22 cellular contexts compared by ENCODE assay signal in genomic region chr12:75894965-75895754, GRCh38.
DNase-seq lines count a peak whose midpoint lies in the region; ATAC-seq, FAIRE-seq and TF ChIP-seq lines count a peak whose summit lies in the region.
"Had no signal": no experiment of that assay in that cellular context is flagged by ENCODE, and none has a peak within 500 bp of the region (broad histone marks: within the 10 kb centered on the region; RNA-seq: fewer than 3 reads in every experiment).

No MANE protein-coding gene starts in this region.

- in situ Hi-C loops in Caki2 (cut with HindIII; ENCODE audit: low pct_unique_long_range_greater_than_20kb, low sequenced_read_pairs), result no loop called here
- in situ Hi-C loops in Panc1 (cut with HindIII; ENCODE audit: low pct_unique_long_range_greater_than_20kb, low sequenced_read_pairs), result no loop called here

- POLR2A ChIA-PET in HCT116 (lab: Charles Lee) (interaction anchor here (0.6 to 1.7 kb wide), 10 partner anchors 9 to 133 kb away, joined by 3 to 6 read pairs (median 3); no protein-coding TSS in a partner anchor), Panc1 (lab: Charles Lee) (no interaction called here), endothelial cell of umbilical vein (lab: Charles Lee) (no interaction called here)
- POLR2A ChIA-PET in CD4-positive, alpha-beta memory T cell (lab: Charles Lee; ENCODE audit: partially characterized antibody), result no interaction called here

- TF ChIP-seq POLR2A in HCT116 (IDR thresholded peaks at IDR 0.05; ENCODE audit: borderline replicate concordance, extremely low read depth, insufficient read depth, insufficient read length) (no peak), endothelial cell of umbilical vein (IDR thresholded peaks at IDR 0.05; ENCODE audit: low read depth, low read length) (no peak), Peyer's patch (IDR thresholded peaks at IDR 0.05) (no peak)

- H3K4me1 Mint-ChIP-seq in CD4-positive, alpha-beta memory T cell, result no peaks in the 10 kb centered on the region
- H3K4me1 Mint-ChIP-seq in activated naive CD8-positive, alpha-beta T cell treated with anti-CD3 and anti-CD28 coated beads for 36 hours, result peaks cover 6% of the 10 kb centered on the region
- H3K4me1 Mint-ChIP-seq: B cell; CD8-positive, alpha-beta memory T cell; IgD-negative memory B cell had no signal

- H3K9ac ChIP-seq in HCT116 (ENCODE audit: low read length), result peak overlapping the region; percentile 62
- no peak overlapping the region for H3K9ac ChIP-seq in endothelial cell of umbilical vein (replicated peaks; ENCODE audit: extremely low read depth, insufficient read depth, low read length)
- H3K9ac ChIP-seq: BLaER1 treated with 17β-estradiol and CSF1 and Interleukin-3, amounts not matched to agents 10 nM and 100 nM had no signal

- peak; percentile 6; the same call in 1 of the 2 replicates for TF ChIP-seq RAD21 in HCT116 (IDR thresholded peaks at IDR 0.05; ENCODE audit: low read depth)

- no peaks in the 10 kb centered on the region for H3K9me1 ChIP-seq in endothelial cell of umbilical vein (replicated peaks; ENCODE audit: control insufficient read depth, extremely low read depth, insufficient read depth, low read length)

- BruUV-seq in HCT116 (replicated peaks; lab: Mats Ljungman, UMichigan) (no TSS peak), Panc1 (replicated peaks; lab: Mats Ljungman, UMichigan) (no TSS peak), endothelial cell of umbilical vein (replicated peaks; lab: Mats Ljungman, UMichigan) (no TSS peak)

- H2AFZ ChIP-seq in HCT116 (ENCODE audit: low read depth, low read length, poor library complexity, severe bottlenecking) (no peak overlapping the region), endothelial cell of umbilical vein (ENCODE audit: low read depth, low read length) (no peak overlapping the region)
- H2AFZ ChIP-seq: GM23338 had no signal

- H3K9me3 ChIP-seq in HCT116 (ENCODE audit: control insufficient read depth in 1 of 2, insufficient read depth in 1 of 2, low read depth in 1 of 2, low read length in 2 of 2) (no peaks in the 10 kb centered on the region), Panc1 (ENCODE audit: control insufficient read depth, insufficient read depth, low read depth, low read length) (peaks cover 37% of the 10 kb centered on the region; the same call in 1 of the 2 replicates), endothelial cell of umbilical vein (replicated peaks; ENCODE audit: control insufficient read depth, insufficient read depth, low read length) (no peaks in the 10 kb centered on the region), Peyer's patch (no peaks in the 10 kb centered on the region)
- H3K9me3 ChIP-seq in CD4-positive, alpha-beta memory T cell (ENCODE audit: control insufficient read depth in 1 of 2, low read length in 2 of 2), result no peaks in the 10 kb centered on the region

- no peaks in the 10 kb centered on the region for H3K36me3 Mint-ChIP-seq in CD4-positive, alpha-beta memory T cell
- no peaks in the 10 kb centered on the region for H3K36me3 Mint-ChIP-seq in activated naive CD8-positive, alpha-beta T cell treated with anti-CD3 and anti-CD28 coated beads for 36 hours
- H3K36me3 Mint-ChIP-seq: CD8-positive, alpha-beta memory T cell; IgD-negative memory B cell had no signal

- H3K4me1 ChIP-seq in HCT116 (ENCODE audit: control insufficient read depth in 1 of 2, insufficient read depth in 2 of 2, low read length in 2 of 2), result peaks cover 66 to 81% of the 10 kb centered on the region in 2 experiments
- peaks cover 21% of the 10 kb centered on the region for H3K4me1 ChIP-seq in Panc1 (ENCODE audit: control insufficient read depth, insufficient read depth, low read length)
- peaks cover 7% of the 10 kb centered on the region for H3K4me1 ChIP-seq in endothelial cell of umbilical vein (ENCODE audit: control insufficient read depth, extremely low read depth, insufficient read depth, low read length)
- no peaks in the 10 kb centered on the region for H3K4me1 ChIP-seq in CD4-positive, alpha-beta memory T cell (ENCODE audit: insufficient read depth, low read length)
- no peaks in the 10 kb centered on the region for H3K4me1 ChIP-seq in Peyer's patch

- H3K4me3 ChIP-seq in HCT116 (replicated peaks in 1 of 2; ENCODE audit: low read depth in 1 of 2, low read length in 2 of 2), result no peak overlapping the region
- no peak overlapping the region for H3K4me3 ChIP-seq in Panc1 (ENCODE audit: low read depth in 2 of 2, low read length in 2 of 2)
- no peak overlapping the region for H3K4me3 ChIP-seq in endothelial cell of umbilical vein (replicated peaks in 1 of 3; ENCODE audit: insufficient read depth in 1 of 3, low read depth in 1 of 3, low read length in 3 of 3)
- H3K4me3 ChIP-seq in CD4-positive, alpha-beta memory T cell (ENCODE audit: low read length in 2 of 2), result no peak overlapping the region
- H3K4me3 ChIP-seq in Peyer's patch, result no peak overlapping the region
- H3K4me3 ChIP-seq: BLaER1 treated with 17β-estradiol and CSF1 and Interleukin-3, amounts not matched to agents 10 nM and 100 nM; GM23338 had no signal

- H3K27ac ChIP-seq in HCT116 (ENCODE audit: low read depth, low read length), result peak overlapping the region; percentile 94
- peak overlapping the region; percentile 79 for H3K27ac ChIP-seq in Panc1 (ENCODE audit: low read length)
- no peak overlapping the region for H3K27ac ChIP-seq in endothelial cell of umbilical vein (ENCODE audit: insufficient read depth, low read depth, low read length)
- no peak overlapping the region for H3K27ac ChIP-seq in CD4-positive, alpha-beta memory T cell (ENCODE audit: low read depth, low read length)
- H3K27ac ChIP-seq in Peyer's patch, result no peak overlapping the region
- H3K27ac ChIP-seq: BLaER1 treated with 17β-estradiol and CSF1 and Interleukin-3, amounts not matched to agents 10 nM and 100 nM; HL-60 had no signal

- H3K79me2 ChIP-seq in HCT116 (ENCODE audit: insufficient read depth, low read length) (no peaks in the 10 kb centered on the region), endothelial cell of umbilical vein (ENCODE audit: control insufficient read depth, insufficient read depth, low read length) (no peaks in the 10 kb centered on the region)

- ATAC-seq in HCT116, result peak; percentile 55; the same call in 1 of the 2 replicates
- no peak for ATAC-seq in Panc1
- ATAC-seq: GM23338 had no signal

- dilution Hi-C loops in endothelial cell of umbilical vein (cut with MboI; ENCODE audit: extremely low pct_ligation_motif_present, low sequenced_read_pairs), result no loop called here

- RAD21 ChIA-PET in HCT116 (lab: Charles Lee; ENCODE audit: low non-redundant PET in 1 of 2, low total read pairs in 2 of 2, uncharacterized antibody in 2 of 2, unreplicated experiment in 2 of 2), result no interaction called here

- H3K36me3 ChIP-seq in HCT116 (ENCODE audit: control insufficient read depth in 1 of 2, insufficient read depth in 2 of 2, low read length in 2 of 2) (no peaks in the 10 kb centered on the region), Panc1 (ENCODE audit: control insufficient read depth, insufficient read depth, low read length) (no peaks in the 10 kb centered on the region), endothelial cell of umbilical vein (ENCODE audit: control insufficient read depth in 2 of 2, extremely low read depth in 1 of 2, insufficient read depth in 2 of 2, low read length in 2 of 2) (no peaks in the 10 kb centered on the region), Peyer's patch (no peaks in the 10 kb centered on the region)
- no peaks in the 10 kb centered on the region for H3K36me3 ChIP-seq in CD4-positive, alpha-beta memory T cell (ENCODE audit: insufficient read depth, low read length)
- H3K36me3 ChIP-seq: BLaER1 treated with 17β-estradiol and CSF1 and Interleukin-3, amounts not matched to agents 10 nM and 100 nM had no signal

- DNase-seq in Caki2 (ENCODE audit: low read depth) (peak; percentile 21), HCT116 (ENCODE audit: low read depth, low spot score) (peak; percentile 64), Panc1 (ENCODE audit: low read depth, low spot score) (no peak), endothelial cell of umbilical vein (ENCODE audit: low read depth, low spot score) (peak; percentile 20), SK-N-DZ (ENCODE audit: low spot score) (no peak), Peyer's patch (no peak)
- no peak for DNase-seq in CD4-positive, alpha-beta memory T cell
- DNase-seq in activated naive CD8-positive, alpha-beta T cell treated with anti-CD3 and anti-CD28 coated beads for 36 hours, result no peak
- DNase-seq: 8988T; CD8-positive, alpha-beta memory T cell; COR-L47; GDM1; H7; KBM-7 had no signal

- no peaks in the 10 kb centered on the region for H3K9me3 Mint-ChIP-seq in CD4-positive, alpha-beta memory T cell
- H3K9me3 Mint-ChIP-seq in activated naive CD8-positive, alpha-beta T cell treated with anti-CD3 and anti-CD28 coated beads for 36 hours, result no peaks in the 10 kb centered on the region
- H3K9me3 Mint-ChIP-seq: CD8-positive, alpha-beta memory T cell; GM23338 had no signal

- peaks cover 1 to 4% of the 10 kb centered on the region in 2 donors for H3K27me3 Mint-ChIP-seq in CD4-positive, alpha-beta memory T cell
- peaks cover 36% of the 10 kb centered on the region for H3K27me3 Mint-ChIP-seq in activated naive CD8-positive, alpha-beta T cell treated with anti-CD3 and anti-CD28 coated beads for 36 hours

- no peak overlapping the region for H3K27ac Mint-ChIP-seq in CD4-positive, alpha-beta memory T cell
- no peak overlapping the region for H3K27ac Mint-ChIP-seq in activated naive CD8-positive, alpha-beta T cell treated with anti-CD3 and anti-CD28 coated beads for 36 hours
- H3K27ac Mint-ChIP-seq: B cell; CD8-positive, alpha-beta memory T cell; GM23338; IgD-negative memory B cell had no signal

- FAIRE-seq in endothelial cell of umbilical vein (lab: Jason Lieb, UNC), result no peak
- FAIRE-seq: D721Med, GM12892, GM18507 had no signal

- CTCF ChIA-PET in HCT116 (lab: Charles Lee) (no interaction called here), Panc1 (lab: Charles Lee) (no interaction called here), endothelial cell of umbilical vein (lab: Charles Lee) (interaction anchor here (0.6 to 1.2 kb wide), 2 partner anchors 9 to 243 kb away, joined by 3 to 4 read pairs; no protein-coding TSS in a partner anchor)
- CTCF ChIA-PET in CD4-positive, alpha-beta memory T cell (lab: Charles Lee; ENCODE audit: partially characterized antibody), result no interaction called here

- H3K4me2 ChIP-seq in HCT116 (ENCODE audit: low read length), result peak overlapping the region; percentile 48
- H3K4me2 ChIP-seq in endothelial cell of umbilical vein (ENCODE audit: insufficient read depth, low read length), result peak overlapping the region; percentile 15
- H3K4me2 ChIP-seq: BLaER1 treated with 17β-estradiol and CSF1 and Interleukin-3, amounts not matched to agents 10 nM and 100 nM; GM23338 had no signal

- H3K4me3 Mint-ChIP-seq in CD4-positive, alpha-beta memory T cell, result no peak overlapping the region
- H3K4me3 Mint-ChIP-seq in activated naive CD8-positive, alpha-beta T cell treated with anti-CD3 and anti-CD28 coated beads for 36 hours, result no peak overlapping the region
- H3K4me3 Mint-ChIP-seq: B cell; CD8-positive, alpha-beta memory T cell; GM23338; IgD-negative memory B cell had no signal

- TF ChIP-seq CTCF in HCT116 (IDR thresholded peaks at IDR 0.05 in 2 of 3, conservative IDR thresholded peaks at IDR 0.05 in 1 of 3; ENCODE audit: borderline replicate concordance in 1 of 3, insufficient read depth in 1 of 3, low read depth in 2 of 3, low read length in 2 of 3) (no peak), Panc1 (IDR thresholded peaks at IDR 0.05) (no peak), endothelial cell of umbilical vein (IDR thresholded peaks at IDR 0.05; ENCODE audit: extremely low read depth in 1 of 2, insufficient read depth in 1 of 2, low read depth in 1 of 2, low read length in 2 of 2) (no peak), Peyer's patch (IDR thresholded peaks at IDR 0.05) (no peak)

- no peaks in the 10 kb centered on the region for H3K9me2 ChIP-seq in HCT116 (ENCODE audit: insufficient read depth)

- intact Hi-C loops in HCT116 (cut with micrococcal nuclease), result loop anchor here (5.0 kb wide), 1 partner anchor 127 kb away; no protein-coding TSS in a partner anchor
- intact Hi-C loops in Panc1 (cut with micrococcal nuclease; ENCODE audit: unreplicated experiment), result no loop called here
- intact Hi-C loops in endothelial cell of umbilical vein (cut with micrococcal nuclease), result no loop called here
- intact Hi-C loops in CD4-positive, alpha-beta memory T cell (cut with micrococcal nuclease), result no loop called here

- H3K27me3 ChIP-seq in HCT116 (ENCODE audit: insufficient read depth, low read length), result no peaks in the 10 kb centered on the region
- no peaks in the 10 kb centered on the region for H3K27me3 ChIP-seq in Panc1 (ENCODE audit: control insufficient read depth, insufficient read depth, low read length)
- H3K27me3 ChIP-seq in endothelial cell of umbilical vein (ENCODE audit: control insufficient read depth in 2 of 2, insufficient read depth in 2 of 2, low read length in 2 of 2), result no peaks in the 10 kb centered on the region
- no peaks in the 10 kb centered on the region for H3K27me3 ChIP-seq in CD4-positive, alpha-beta memory T cell (ENCODE audit: insufficient read depth, low read length)
- no peaks in the 10 kb centered on the region for H3K27me3 ChIP-seq in Peyer's patch
- H3K27me3 ChIP-seq: BLaER1 treated with 17β-estradiol and CSF1 and Interleukin-3, amounts not matched to agents 10 nM and 100 nM had no signal

- H4K20me1 ChIP-seq in HCT116 (ENCODE audit: insufficient read depth), result no peaks in the 10 kb centered on the region
- no peaks in the 10 kb centered on the region for H4K20me1 ChIP-seq in endothelial cell of umbilical vein (replicated peaks; ENCODE audit: control insufficient read depth, extremely low read depth, insufficient read depth, low read length)
- H4K20me1 ChIP-seq: BLaER1 treated with 17β-estradiol and CSF1 and Interleukin-3, amounts not matched to agents 10 nM and 100 nM had no signal

Comparison
In these comparisons a context has a peak if more than half of its experiments do, and no peak if none do; other contexts are left out.
1. DNase-seq: peak in Caki2 (single experiment), HCT116 (single experiment) and endothelial cell of umbilical vein (single experiment); none in Panc1 (single experiment), CD4-positive, alpha-beta memory T cell (0 of 5), activated naive CD8-positive, alpha-beta T cell treated with anti-CD3 and anti-CD28 coated beads for 36 hours (single experiment), SK-N-DZ (single experiment) and Peyer's patch (0 of 3).
2. H3K27ac ChIP-seq: peak in HCT116 (single experiment) and Panc1 (single experiment); none in endothelial cell of umbilical vein (single experiment), CD4-positive, alpha-beta memory T cell (single experiment) and Peyer's patch (0 of 4).